Comparison of ENCODE assay signal across 4 cellular contexts in the genomic region with DNA sequence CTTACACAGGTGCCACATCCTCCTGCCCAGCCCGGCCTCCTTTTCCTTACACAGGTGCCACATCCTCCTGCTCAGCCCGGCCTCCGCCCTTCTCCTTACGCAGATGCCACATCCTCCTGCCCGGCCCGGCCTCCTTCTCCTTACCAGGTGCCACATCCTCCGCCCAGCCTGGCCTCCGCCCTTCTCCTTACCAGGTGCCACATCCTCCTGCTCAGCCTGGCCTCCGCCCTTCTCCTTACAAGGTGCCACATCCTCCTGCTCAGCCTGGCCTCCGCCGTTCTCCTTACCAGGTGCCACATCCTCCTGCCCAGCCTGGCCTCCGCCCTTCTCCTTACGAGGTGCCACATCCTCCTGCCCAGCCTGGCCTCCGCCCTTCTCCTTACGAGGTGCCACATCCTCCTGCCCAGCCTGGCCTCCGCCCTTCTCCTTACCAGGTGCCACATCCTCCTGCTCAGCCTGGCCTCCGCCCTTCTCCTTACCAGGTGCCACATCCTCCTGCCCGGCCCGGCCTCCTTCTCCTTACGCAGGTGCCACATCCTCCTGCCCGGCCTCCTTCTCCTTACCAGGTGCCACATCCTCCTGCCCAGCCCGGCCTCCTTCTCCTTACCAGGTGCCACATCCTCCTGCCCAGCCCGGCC. TPM values are rescaled to one million over a fixed set of nuclear protein-coding genes. Genes with fewer than 3 reads are reported as not detected.
"Had no signal": no experiment of that assay in that cellular context is flagged by ENCODE, and none has a peak within 500 bp of the region (broad histone marks: within the 10 kb centered on the region; RNA-seq: fewer than 3 reads in every experiment).

No MANE protein-coding gene starts in this region.

RNA-seq across cellular contexts. Expression of gene MUC4, which starts 4.7 kb away (rescaled TPM):
- total RNA-seq: HepG2, HT-29, IMR-90, SK-MEL-5 had no signal
- polyA plus RNA-seq: HepG2, IMR-90 had no signal
